ENCODE assay signal across 13 cellular contexts in genomic region chr1:174075245-174075692, GRCh38. TPM values are rescaled to one million over a fixed set of nuclear protein-coding genes. Genes with fewer than 3 reads are reported as not detected.
A peak's percentile ranks its signal among the peaks of the same experiment; 100 is the strongest.
DNase-seq lines count a peak whose midpoint lies in the region; ATAC-seq, FAIRE-seq and TF ChIP-seq lines count a peak whose summit lies in the region.
"Had no signal": no experiment of that assay in that cellular context is flagged by ENCODE, and none has a peak within 500 bp of the region (broad histone marks: within the 10 kb centered on the region; RNA-seq: fewer than 3 reads in every experiment).

No MANE protein-coding gene starts in this region.

- CTCF ChIA-PET in HCT116 (lab: Charles Lee) = interaction anchor here (0.7 to 1.1 kb wide), 2 partner anchors 143 to 148 kb away, joined by 3 to 6 read pairs; no protein-coding TSS in a partner anchor
- CTCF ChIA-PET in K562 (lab: Yijun Ruan, JAX; ENCODE audit: low intra/inter-chr PET ratio) = interaction anchor here (0.7 to 1.8 kb wide), 4 partner anchors 22 to 1333 kb away, joined by 3 to 6 read pairs (median 4); no protein-coding TSS in a partner anchor

- no peak for FAIRE-seq in K562 (lab: Jason Lieb, UNC)
- FAIRE-seq: GM18507, H1 had no signal

- no peaks in the 10 kb centered on the region for H3K9me3 ChIP-seq in HCT116 (ENCODE audit: control insufficient read depth in 1 of 2, insufficient read depth in 1 of 2, low read depth in 1 of 2, low read length in 2 of 2)
- H3K9me3 ChIP-seq in OCI-LY3 (ENCODE audit: insufficient read depth, low read length) = no peaks in the 10 kb centered on the region
- no peaks in the 10 kb centered on the region for H3K9me3 ChIP-seq in K562 (replicated peaks; ENCODE audit: control insufficient read depth, insufficient read depth, low read depth, low read length)
- H3K9me3 ChIP-seq in neural progenitor cell (ENCODE audit: low read depth) = no peaks in the 10 kb centered on the region
- no peaks in the 10 kb centered on the region for H3K9me3 ChIP-seq in HAP-1
- H3K9me3 ChIP-seq: SJSA1 had no signal

- H3K4me3 Mint-ChIP-seq in neural progenitor cell = no peak overlapping the region

- H2AFZ ChIP-seq in HCT116 (ENCODE audit: low read depth, low read length, poor library complexity, severe bottlenecking) (peak overlapping the region; percentile 96), OCI-LY3 (ENCODE audit: low read depth, low read length) (peak overlapping the region; percentile 46; the same call in 1 of the 2 replicates), K562 (ENCODE audit: low read depth, low read length) (peak overlapping the region; percentile 78), neural progenitor cell (replicated peaks) (peak overlapping the region; percentile 64)

- H3K36me3 ChIP-seq in HCT116 (ENCODE audit: control insufficient read depth in 1 of 2, insufficient read depth in 2 of 2, low read length in 2 of 2) = no peaks in the 10 kb centered on the region
- H3K36me3 ChIP-seq in OCI-LY3 (replicated peaks; ENCODE audit: low read depth, low read length) = no peaks in the 10 kb centered on the region
- H3K36me3 ChIP-seq in K562 (ENCODE audit: control insufficient read depth, insufficient read depth, low read length) = no peaks in the 10 kb centered on the region
- no peaks in the 10 kb centered on the region for H3K36me3 ChIP-seq in neural progenitor cell
- H3K36me3 ChIP-seq in HAP-1 (replicated peaks) = no peaks in the 10 kb centered on the region
- H3K36me3 ChIP-seq: SJSA1 had no signal

- TF ChIP-seq RAD21 in HCT116 (IDR thresholded peaks at IDR 0.05; ENCODE audit: low read depth) (no peak), K562 (CRISPR knock-in tag; conservative IDR thresholded peaks at IDR 0.05 in 1 of 2, IDR thresholded peaks at IDR 0.05 in 1 of 2) (no peak)

- H3K9ac ChIP-seq in HCT116 (ENCODE audit: low read length) (no peak overlapping the region), OCI-LY3 (ENCODE audit: low read length) (no peak overlapping the region), K562 (ENCODE audit: insufficient read depth in 1 of 2, low read depth in 2 of 2, low read length in 2 of 2) (no peak overlapping the region), neural progenitor cell (no peak overlapping the region)

- POLR2A ChIA-PET in HCT116 (lab: Charles Lee) (interaction anchor here (0.5 kb wide), 1 partner anchor 201 kb away, joined by 4 read pairs; no protein-coding TSS in a partner anchor), K562 (lab: Yijun Ruan, JAX) (interaction anchor here (0.6 kb wide), 1 partner anchor 657 kb away, joined by 3 read pairs; no protein-coding TSS in a partner anchor)

- H3K27ac ChIP-seq in HCT116 (ENCODE audit: low read depth, low read length) (no peak overlapping the region), OCI-LY3 (ENCODE audit: low read length) (no peak overlapping the region), K562 (ENCODE audit: extremely low read depth, low read depth, low read length) (peak overlapping the region; percentile 14; the same call in 1 of the 3 replicates), neural progenitor cell (no peak overlapping the region)
- H3K27ac ChIP-seq: SJSA1 had no signal

- no peak for TF ChIP-seq EP300 in K562 (IDR thresholded peaks at IDR 0.05; ENCODE audit: low read length)

- peaks cover 20% of the 10 kb centered on the region for H3K4me1 Mint-ChIP-seq in neural progenitor cell

- no TSS peak for BruUV-seq in HCT116 (replicated peaks; lab: Mats Ljungman, UMichigan)
- BruUV-seq in K562 (replicated peaks; lab: Mats Ljungman, UMichigan) = no TSS peak

- H4K20me1 ChIP-seq in HCT116 (ENCODE audit: insufficient read depth) = no peaks in the 10 kb centered on the region
- H4K20me1 ChIP-seq in OCI-LY3 (ENCODE audit: insufficient read depth, low read length) = no peaks in the 10 kb centered on the region
- no peaks in the 10 kb centered on the region for H4K20me1 ChIP-seq in K562 (replicated peaks; ENCODE audit: control insufficient read depth, insufficient read depth, low read length)
- H4K20me1 ChIP-seq in neural progenitor cell (ENCODE audit: low read depth) = no peaks in the 10 kb centered on the region

- no peak overlapping the region for H3K4me3 ChIP-seq in HCT116 (replicated peaks in 1 of 2; ENCODE audit: low read depth in 1 of 2, low read length in 2 of 2)
- H3K4me3 ChIP-seq in OCI-LY3 (ENCODE audit: low read length) = peak overlapping the region; percentile 30
- no peak overlapping the region for H3K4me3 ChIP-seq in K562
- H3K4me3 ChIP-seq in neural progenitor cell = no peak overlapping the region
- no peak overlapping the region for H3K4me3 ChIP-seq in HAP-1
- H3K4me3 ChIP-seq: SJSA1 had no signal

- no peaks in the 10 kb centered on the region for H3K9me3 Mint-ChIP-seq in neural progenitor cell

- DNase-seq in HCT116 (ENCODE audit: low read depth, low spot score) = no peak
- peak in 1 of 4 experiments; percentile 31 for DNase-seq in K562 (ENCODE audit: extremely low read depth in 1 of 4, low spot score in 3 of 4)
- DNase-seq in neural progenitor cell (ENCODE audit: low spot score) = no peak
- no peak for DNase-seq in DMS53 (lab: John Stamatoyannopoulos, UW)
- no peak for DNase-seq in HAP-1 (ENCODE audit: low spot score in 2 of 2)
- DNase-seq: C1 segment of cervical spinal cord, NCI-H2029 treated with DMSO at 0.1 percent for 48 hours, NCI-H510A treated with DMSO at 0.1 percent for 48 hours had no signal

- TF ChIP-seq CTCF in HCT116 (IDR thresholded peaks at IDR 0.05 in 2 of 3, conservative IDR thresholded peaks at IDR 0.05 in 1 of 3; ENCODE audit: borderline replicate concordance in 1 of 3, insufficient read depth in 1 of 3, low read depth in 2 of 3, low read length in 2 of 3) (no peak), OCI-LY3 (IDR thresholded peaks at IDR 0.05; ENCODE audit: low read depth, low read length) (no peak), K562 (IDR thresholded peaks at IDR 0.05 in 2 of 3, conservative IDR thresholded peaks at IDR 0.05 in 1 of 3; ENCODE audit: insufficient read depth in 2 of 3, low read depth in 1 of 3, low read length in 3 of 3) (no peak), neural progenitor cell (IDR thresholded peaks at IDR 0.05) (no peak)

- H3K79me2 ChIP-seq in HCT116 (ENCODE audit: insufficient read depth, low read length) (no peaks in the 10 kb centered on the region), OCI-LY3 (ENCODE audit: low read length) (no peaks in the 10 kb centered on the region), K562 (ENCODE audit: control insufficient read depth, insufficient read depth, low read length) (no peaks in the 10 kb centered on the region), neural progenitor cell (ENCODE audit: low read depth) (no peaks in the 10 kb centered on the region)

- no peaks in the 10 kb centered on the region for H3K9me2 ChIP-seq in HCT116 (ENCODE audit: insufficient read depth)

- H3K27ac Mint-ChIP-seq in neural progenitor cell = no peak overlapping the region

- H3K4me1 ChIP-seq in HCT116 (ENCODE audit: control insufficient read depth in 1 of 2, insufficient read depth in 2 of 2, low read length in 2 of 2) (peaks cover 0 to 7% of the 10 kb centered on the region in 2 experiments; a peak in 2 of 4 replicates), OCI-LY3 (ENCODE audit: low read length) (peaks cover 16% of the 10 kb centered on the region), K562 (replicated peaks in 1 of 2; ENCODE audit: control insufficient read depth in 2 of 2, insufficient read depth in 2 of 2, low read length in 2 of 2) (peaks cover 0 to 7% of the 10 kb centered on the region in 2 experiments; a peak in 2 of 5 replicates), neural progenitor cell (peaks cover 11% of the 10 kb centered on the region), HAP-1 (peaks cover 11% of the 10 kb centered on the region)

- ATAC-seq in HCT116 = peak; percentile 27; the same call in 1 of the 2 replicates
- ATAC-seq in K562 = peak; percentile 52
- ATAC-seq in HG02798 (IDR thresholded peaks at IDR 0.05; ENCODE audit: poor library complexity, unreplicated experiment) = no peak

- peaks cover 10% of the 10 kb centered on the region for H3F3A ChIP-seq in neural progenitor cell (ENCODE audit: low read depth)

- WGBS in K562 (ENCODE audit: insufficient coverage, low coverage, missing lambda C conversion rate) = 0% methylated on average over 2 of the region's 2 CpGs

- TF ChIP-seq POLR2A in HCT116 (IDR thresholded peaks at IDR 0.05; ENCODE audit: borderline replicate concordance, extremely low read depth, insufficient read depth, insufficient read length) (no peak), K562 (conservative IDR thresholded peaks at IDR 0.05) (no peak)

- H3K27me3 ChIP-seq in HCT116 (ENCODE audit: insufficient read depth, low read length) (no peaks in the 10 kb centered on the region), OCI-LY3 (ENCODE audit: low read depth, low read length) (0 out of 2 replicates have a peak, but pooled peaks cover 5% of the 10 kb centered on the region), K562 (ENCODE audit: control insufficient read depth in 2 of 2, insufficient read depth in 2 of 2, low read length in 2 of 2) (no peaks in the 10 kb centered on the region), neural progenitor cell (no peaks in the 10 kb centered on the region), HAP-1 (ENCODE audit: low read depth) (no peaks in the 10 kb centered on the region)

- peaks cover 2% of the 10 kb centered on the region for H3K27me3 Mint-ChIP-seq in neural progenitor cell (ENCODE audit: insufficient read depth, low read depth)

- RAD21 ChIA-PET in HCT116 (lab: Charles Lee; ENCODE audit: low non-redundant PET in 1 of 2, low total read pairs in 2 of 2, uncharacterized antibody in 2 of 2, unreplicated experiment in 2 of 2) = no interaction called here

- no peaks in the 10 kb centered on the region for H3K9me1 ChIP-seq in K562 (ENCODE audit: control insufficient read depth, insufficient read depth, low read length)

- intact Hi-C loops in HCT116 (cut with micrococcal nuclease) (loop anchor here (2.0 to 10.0 kb wide), 5 partner anchors 120 to 1330 kb away; partner anchors contain the start of genes KLHL20 and ZBTB37), K562 (cut with micrococcal nuclease) (loop anchor here (2.0 to 10.0 kb wide), 5 partner anchors 206 to 1330 kb away; partner anchors contain the start of genes CENPL, DARS2 and ZBTB37)

- H3K4me2 ChIP-seq in HCT116 (ENCODE audit: low read length) = peak overlapping the region; percentile 34
- H3K4me2 ChIP-seq in OCI-LY3 (ENCODE audit: low read length) = peak overlapping the region; percentile 36
- no peak overlapping the region for H3K4me2 ChIP-seq in K562 (ENCODE audit: insufficient read depth, low read length)
- no peak overlapping the region for H3K4me2 ChIP-seq in neural progenitor cell

- H3K36me3 Mint-ChIP-seq in neural progenitor cell = no peaks in the 10 kb centered on the region

- in situ Hi-C loops in K562 (cut with MboI) = loop anchor here (10.0 to 25.0 kb wide), 2 partner anchors 660 to 1338 kb away; no protein-coding TSS in a partner anchor
- in situ Hi-C loops in HAP-1 (cut with MboI; ENCODE audit: low sequenced_read_pairs) = loop anchor here (25.0 kb wide), 1 partner anchor 663 kb away; no protein-coding TSS in a partner anchor

RNA-seq across cellular contexts. Expression of gene RC3H1, which starts 53.1 kb away (rescaled TPM):
- total RNA-seq in HCT116 (2021; ENCODE audit: unreplicated experiment) (23.6 TPM), K562 (2014; rRNA removed) (11.4 and 12.4 TPM in 2 replicates), K562 (2014; rRNA removed; fragmentation: Illumina TruSeq; extraction: Trizol) (20.9 and 23.4 TPM in 2 replicates), K562 (2015; rRNA removed; fragmentation: Illumina TruSeq; extraction: Trizol) (27.2 and 31.7 TPM in 2 replicates), K562 (2021) (21.0 and 21.3 TPM in 2 replicates), neural progenitor cell (ENCODE audit: low replicate concordance) (32.4 and 32.8 TPM in 2 replicates)
- polyA plus RNA-seq in HCT116 (2012) = 3.3 and 4.0 TPM in 2 replicates
- 81.9 and 168 TPM in 2 replicates for total RNA-seq in K562 (2011; cell fraction: chromatin; rRNA removed; ENCODE audit: low replicate concordance)
- total RNA-seq in K562 (2011; cell fraction: nucleolus; rRNA removed) = 42.0 and 47.8 TPM in 2 replicates
- 46.5 and 67.9 TPM in 2 replicates for total RNA-seq in K562 (2011; cell fraction: nucleoplasm; rRNA removed)
- polyA plus RNA-seq in K562 (2011; rRNA removed) (17.3 and 17.4 TPM in 2 replicates), K562 (2014; fragmentation: Illumina TruSeq; extraction: Trizol) (5.6 and 6.7 TPM in 2 replicates), K562 (2014; fragmentation: Nextera tagmentation; extraction: Ambion mirVana) (1 to 10 TPM; 2.4 to 3.4 TPM), K562 (2014; rRNA removed) (5.7 and 6.1 TPM in 2 replicates)
- polyA plus RNA-seq in K562 (2011; cell fraction: cytosol; rRNA removed) = 7.9 and 9.5 TPM in 2 replicates
- 23.3 and 23.5 TPM in 2 replicates for polyA plus RNA-seq in K562 (2011; cell fraction: nucleus; rRNA removed)
- polyA plus RNA-seq in K562 (2012) = 2.8 and 3.4 TPM in 2 replicates
- polyA minus RNA-seq in K562 (2011; rRNA and poly(A)+ RNA removed) = 83.2 and 95.5 TPM in 2 replicates
- 26.8 and 32.4 TPM in 2 replicates for polyA minus RNA-seq in K562 (2011; cell fraction: cytosol; rRNA and poly(A)+ RNA removed)
- polyA minus RNA-seq in K562 (2011; cell fraction: nucleus; rRNA and poly(A)+ RNA removed) = 33.8 and 61.1 TPM in 2 replicates

Comparison
In these comparisons a context has a peak if more than half of its experiments do, and no peak if none do; other contexts are left out.
1. H2AFZ ChIP-seq: peak in every context shown above with its lines; median percentile 96 in HCT116; 78 in K562; 64 in neural progenitor cell; 46 in OCI-LY3.
2. H3K4me2 ChIP-seq: peak in HCT116 (single experiment) and OCI-LY3 (single experiment); none in K562 (single experiment) and neural progenitor cell (single experiment).
3. Of the 22 proteins assayed by ChIP-seq in both K562 and HCT116: peak only in K562: none; only in HCT116: CEBPB and MAX; in both: none; in neither: 18; mixed calls (peak in some experiments, not most) for 2.